Comparison of ENCODE assay signal across 30 cellular contexts in genomic region chr12:117444781-117445180, GRCh38.
"Had no signal": no experiment of that assay in that cellular context is flagged by ENCODE, and none has a peak within 500 bp of the region (broad histone marks: within the 10 kb centered on the region; RNA-seq: fewer than 3 reads in every experiment).

No MANE protein-coding gene starts in this region.

- H3K9me3 ChIP-seq: adrenal gland, body of pancreas, breast epithelium, Peyer's patch had no signal

- H3K4me3 ChIP-seq: adrenal gland, body of pancreas, breast epithelium, K562, Peyer's patch, SK-N-MC had no signal

- H3K4me1 ChIP-seq: adrenal gland, breast epithelium, Peyer's patch had no signal

- H3K27ac ChIP-seq: adrenal gland, body of pancreas, breast epithelium, Peyer's patch, SK-N-MC had no signal

- ATAC-seq: activated CD4-positive, alpha-beta T cell treated with anti-CD3 and anti-CD28 coated beads for 36 hours; activated CD8-positive, alpha-beta T cell treated with anti-CD3 and anti-CD28 coated beads, Interleukin-2, amount 10 ng/mL, durations not matched to agents 7 days and 5 days; activated naive CD4-positive, alpha-beta T cell treated with anti-CD3 and anti-CD28 coated beads, Interleukin-2, amount 50 U/mL, for 72 hours; activated T-cell treated with anti-CD3 and anti-CD28 coated beads, Interleukin-2, amount 50 U/mL, for 4 hours; body of pancreas; K562; PC-3 had no signal

- H3K36me3 ChIP-seq: adrenal gland, breast epithelium, Peyer's patch had no signal

- DNase-seq: activated CD4-positive, alpha-beta T cell treated with anti-CD3 and anti-CD28 coated beads for 36 hours; activated CD4-positive, alpha-beta T cell treated with anti-CD3 and anti-CD28 coated beads, Interleukin-2, amount 10 ng/mL, durations not matched to agents 7 days and 5 days; activated CD4-positive, alpha-beta T cell treated with anti-CD3 and anti-CD28 coated beads, Interleukin-2, amount 50 U/mL, for 48 hours; activated CD8-positive, alpha-beta T cell treated with anti-CD3 and anti-CD28 coated beads, Interleukin-2, amount 10 ng/mL, durations not matched to agents 7 days and 5 days; activated gamma-delta T cell treated with Interleukin-2 at 50 U/mL for 16 hours; activated naive CD4-positive, alpha-beta T cell treated with anti-CD3 and anti-CD28 coated beads for 36 hours; activated T-cell treated with anti-CD3 and anti-CD28 coated beads for 4 hours; activated T-cell treated with anti-CD3 and anti-CD28 coated beads, Interleukin-2, amount 50 U/mL, for 4 hours; adrenal gland; body of pancreas; caudate nucleus; cerebellar nuclear complex; NCI-H1105; NCI-H1417 treated with DMSO at 0.1 percent for 48 hours; NCI-H1694 treated with DMSO at 0.1 percent for 48 hours; NCI-H2029; NCI-H2107; NCI-H2171 treated with DMSO at 0.1 percent for 48 hours; NCI-H2227 treated with DMSO at 0.1 percent for 48 hours; NCI-H526 treated with DMSO at 0.1 percent for 48 hours; NK-92 treated with Interleukin-12 subunit alpha and Interleukin-12 subunit beta, amount 100 ng/mL, for 24 hours; PC-3; Peyer's patch; Right ventricle myocardium superior; RPMI8226; T1000 had no signal

- H3K27me3 ChIP-seq: body of pancreas, breast epithelium, Peyer's patch had no signal
